8 cellular contexts compared by ENCODE assay signal in the genomic region with DNA sequence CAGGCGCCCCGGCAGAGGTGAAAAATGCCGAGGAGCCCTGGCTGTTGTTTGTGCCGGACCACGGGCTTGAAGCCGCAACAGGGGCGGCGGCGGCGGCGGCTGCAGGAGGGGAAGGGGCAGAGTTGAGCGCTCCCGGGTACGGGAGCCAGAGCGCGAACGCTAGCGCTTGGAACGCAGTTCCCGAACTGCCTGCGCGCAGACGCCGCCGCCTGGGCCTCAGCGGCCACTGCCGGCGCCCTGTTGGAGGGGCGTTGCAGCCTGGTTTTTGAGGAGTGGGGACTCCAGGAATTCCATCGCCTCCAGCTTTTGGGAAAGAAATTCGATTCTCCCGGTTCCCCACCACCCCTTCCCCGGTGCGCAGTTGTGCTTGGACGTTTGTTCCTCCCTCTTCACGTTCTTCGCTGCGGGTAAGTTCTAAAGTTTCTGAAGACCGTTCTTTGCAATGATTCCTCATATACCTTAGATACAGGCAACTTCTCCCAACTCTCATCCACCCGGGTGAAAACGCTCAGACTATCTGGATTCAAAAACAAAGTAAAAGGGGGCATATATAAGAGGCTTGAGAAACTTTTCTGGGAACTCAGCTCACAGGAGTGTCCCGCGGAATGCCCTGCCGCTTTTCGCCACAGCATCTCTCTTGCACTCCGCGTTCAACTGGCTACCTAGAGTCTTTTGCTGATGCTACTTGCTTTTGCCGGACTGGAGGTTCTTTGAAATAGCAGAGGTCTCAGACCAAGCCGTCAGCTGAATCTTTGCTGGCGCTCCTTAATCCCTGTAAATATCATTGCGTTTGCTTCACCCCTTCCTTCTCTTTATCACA. TPM values are rescaled to one million over a fixed set of nuclear protein-coding genes. Genes with fewer than 3 reads are reported as not detected.
DNase-seq lines count a peak whose midpoint lies in the region; ATAC-seq and TF ChIP-seq lines count a peak whose summit lies in the region.

No MANE protein-coding gene starts in this region.

- H3K4me3 Mint-ChIP-seq in activated naive CD4-positive, alpha-beta T cell treated with anti-CD3 and anti-CD28 coated beads for 36 hours = peak overlapping the region; percentile 75
- peak overlapping the region; percentile 83 for H3K4me3 Mint-ChIP-seq in activated naive CD8-positive, alpha-beta T cell treated with anti-CD3 and anti-CD28 coated beads, Interleukin-2, amount 10 ng/mL, durations not matched to agents 7 days and 5 days

- CTCF ChIA-PET in activated naive CD4-positive, alpha-beta T cell treated with anti-CD3 and anti-CD28 coated beads for 36 hours (lab: Charles Lee) = no interaction called here

- H3K4me1 ChIP-seq in heart left ventricle = peaks cover 0 to 40% (median 29%) of the 10 kb centered on the region in 12 donors

- H3K36me3 ChIP-seq in heart left ventricle = peaks cover 0 to 8% (median 0%) of the 10 kb centered on the region in 9 donors

- H3K27me3 ChIP-seq in heart left ventricle = peaks cover 0 to 35% (median 0%) of the 10 kb centered on the region in 9 donors

- no peak for ATAC-seq in activated naive CD8-positive, alpha-beta T cell treated with anti-CD3 and anti-CD28 coated beads, Interleukin-2, amount 10 ng/mL, durations not matched to agents 7 days and 5 days (ENCODE audit: low read depth)
- ATAC-seq in heart left ventricle (peak in 3 of 4 donors; percentile 52 to 66 (median 61)), GM21576 (IDR thresholded peaks at IDR 0.05; ENCODE audit: unreplicated experiment) (no peak), esophagus mucosa (no peak)

- no peak overlapping the region for H3K27ac Mint-ChIP-seq in activated naive CD4-positive, alpha-beta T cell treated with anti-CD3 and anti-CD28 coated beads for 36 hours
- no peak overlapping the region for H3K27ac Mint-ChIP-seq in activated naive CD8-positive, alpha-beta T cell treated with anti-CD3 and anti-CD28 coated beads, Interleukin-2, amount 10 ng/mL, durations not matched to agents 7 days and 5 days

- H3K4me3 ChIP-seq in NB4 (ENCODE audit: low read depth, low read length) (no peak overlapping the region), heart left ventricle (peak overlapping the region; percentile 67 to 97 (median 82))

- peak overlapping the region; percentile 87 to 96 (median 92) for H3K27ac ChIP-seq in heart left ventricle

- peaks cover 33% of the 10 kb centered on the region for H3K4me1 Mint-ChIP-seq in activated naive CD4-positive, alpha-beta T cell treated with anti-CD3 and anti-CD28 coated beads for 36 hours (ENCODE audit: low read depth)
- peaks cover 18% of the 10 kb centered on the region for H3K4me1 Mint-ChIP-seq in activated naive CD8-positive, alpha-beta T cell treated with anti-CD3 and anti-CD28 coated beads, Interleukin-2, amount 10 ng/mL, durations not matched to agents 7 days and 5 days

- TF ChIP-seq CTCF in NB4 (IDR thresholded peaks at IDR 0.05; ENCODE audit: low read depth, low read length) (no peak), heart left ventricle (IDR thresholded peaks at IDR 0.05) (peak in 6 of 12 donors; percentile 9 to 43 (median 28))

- intact Hi-C loops in activated naive CD4-positive, alpha-beta T cell treated with anti-CD3 and anti-CD28 coated beads for 36 hours (cut with micrococcal nuclease) = no loop called here
- intact Hi-C loops in heart left ventricle (cut with DNase I) = loop anchor here (2.0 to 10.0 kb wide), 14 partner anchors 75 to 1289 kb away; no protein-coding TSS in a partner anchor

- H3K9me3 Mint-ChIP-seq in activated naive CD4-positive, alpha-beta T cell treated with anti-CD3 and anti-CD28 coated beads for 36 hours = no peaks in the 10 kb centered on the region
- H3K9me3 Mint-ChIP-seq in activated naive CD8-positive, alpha-beta T cell treated with anti-CD3 and anti-CD28 coated beads, Interleukin-2, amount 10 ng/mL, durations not matched to agents 7 days and 5 days = no peaks in the 10 kb centered on the region

- no peaks in the 10 kb centered on the region for H3K9me3 ChIP-seq in heart left ventricle

- POLR2A ChIA-PET in activated naive CD8-positive, alpha-beta T cell treated with anti-CD3 and anti-CD28 coated beads, Interleukin-2, amount 10 ng/mL, durations not matched to agents 7 days and 5 days (lab: Charles Lee) = no interaction called here

- no peaks in the 10 kb centered on the region for H3K36me3 Mint-ChIP-seq in activated naive CD4-positive, alpha-beta T cell treated with anti-CD3 and anti-CD28 coated beads for 36 hours (ENCODE audit: low read depth)
- no peaks in the 10 kb centered on the region for H3K36me3 Mint-ChIP-seq in activated naive CD8-positive, alpha-beta T cell treated with anti-CD3 and anti-CD28 coated beads, Interleukin-2, amount 10 ng/mL, durations not matched to agents 7 days and 5 days

- 0 to 1% (median 0%) methylated on average over 50 to 51 of the region's 51 CpGs for WGBS in heart left ventricle, 4 donors

- DNase-seq in activated naive CD4-positive, alpha-beta T cell treated with anti-CD3 and anti-CD28 coated beads for 36 hours = peak; percentile 7
- DNase-seq in activated naive CD4-positive, alpha-beta T cell (lab: John Stamatoyannopoulos, UW) = no peak
- peak; percentile 10 for DNase-seq in NB4 (ENCODE audit: low read depth)
- peak; percentile 51 for DNase-seq in activated naive CD8-positive, alpha-beta T cell treated with anti-CD3 and anti-CD28 coated beads, Interleukin-2, amount 10 ng/mL, durations not matched to agents 7 days and 5 days
- peak; percentile 56 to 77 (median 64) for DNase-seq in heart left ventricle
- peak in 46 of 56 donors; percentile 3 to 79 (median 46) for DNase-seq in nucleus accumbens (lab: John Stamatoyannopoulos, UW)

- no peak for TF ChIP-seq POLR2A in NB4 (IDR thresholded peaks at IDR 0.05; ENCODE audit: extremely low read depth, insufficient read length)
- no peak for TF ChIP-seq POLR2A in heart left ventricle (IDR thresholded peaks at IDR 0.05)

- H3K27me3 Mint-ChIP-seq in activated naive CD4-positive, alpha-beta T cell treated with anti-CD3 and anti-CD28 coated beads for 36 hours (ENCODE audit: low read depth) = peaks cover 74% of the 10 kb centered on the region
- H3K27me3 Mint-ChIP-seq in activated naive CD8-positive, alpha-beta T cell treated with anti-CD3 and anti-CD28 coated beads, Interleukin-2, amount 10 ng/mL, durations not matched to agents 7 days and 5 days = peaks cover 48% of the 10 kb centered on the region

RNA-seq across cellular contexts. Expression of a gene that starts 1.0 kb away (rescaled TPM):
- not detected for total RNA-seq in activated naive CD4-positive, alpha-beta T cell treated with anti-CD3 and anti-CD28 coated beads for 36 hours
- total RNA-seq in activated naive CD8-positive, alpha-beta T cell treated with anti-CD3 and anti-CD28 coated beads, Interleukin-2, amount 10 ng/mL, durations not matched to agents 7 days and 5 days = under 1 TPM; 0.03 to 0.06 TPM
- 10 to 100 TPM in 6 of 9 donors, 1 to 10 TPM in 3; 5.3 to 16.3 (median 11.8) TPM for total RNA-seq in heart left ventricle
- polyA plus RNA-seq in heart left ventricle = 1 to 10 TPM; 1.3 to 4.1 TPM
- total RNA-seq in esophagus mucosa = 1.4 TPM

Comparison
In these comparisons a context has a peak if more than half of its experiments do, and no peak if none do; other contexts are left out.
1. DNase-seq: peak in activated naive CD4-positive, alpha-beta T cell treated with anti-CD3 and anti-CD28 coated beads for 36 hours (single experiment), NB4 (single experiment), activated naive CD8-positive, alpha-beta T cell treated with anti-CD3 and anti-CD28 coated beads, Interleukin-2, amount 10 ng/mL, durations not matched to agents 7 days and 5 days (single experiment), heart left ventricle (5 of 5) and nucleus accumbens (46 of 56); none in activated naive CD4-positive, alpha-beta T cell (0 of 4).
2. ATAC-seq: peak in heart left ventricle (3 of 4); none in activated naive CD8-positive, alpha-beta T cell treated with anti-CD3 and anti-CD28 coated beads, Interleukin-2, amount 10 ng/mL, durations not matched to agents 7 days and 5 days (single experiment), GM21576 (single experiment) and esophagus mucosa (single experiment).